ENCODE assay signal across 8 cellular contexts in genomic region chr20:58980711-58981563, GRCh38. TPM values are rescaled to one million over a fixed set of nuclear protein-coding genes. Genes with fewer than 3 reads are reported as not detected.
DNase-seq lines count a peak whose midpoint lies in the region; ATAC-seq and TF ChIP-seq lines count a peak whose summit lies in the region.

Gene NELFCD, plus strand, starts transcription at chr20:58981256. Its CDS starts 54 bp downstream, at chr20:58981310.

- peak within 1 kb of the TSS; percentile 83 for H3K4me3 ChIP-seq in AG09309 (ENCODE audit: control insufficient read depth, low read depth, low read length)

- ATAC-seq in GM19025 (IDR thresholded peaks at IDR 0.05; ENCODE audit: low read depth, unreplicated experiment) (peak; percentile 86), HG03342 (IDR thresholded peaks at IDR 0.05; ENCODE audit: unreplicated experiment) (peak; percentile 68)

- TF ChIP-seq CTCF in AG09309 (IDR thresholded peaks at IDR 0.05; ENCODE audit: control insufficient read depth, insufficient read depth, low read depth, low read length, missing control alignments), result no peak

- H3K27me3 ChIP-seq in layer of hippocampus (ENCODE audit: control insufficient read depth, insufficient read depth, low read length), result no peaks in the 10 kb centered on the region

- DNase-seq in AG09309 (ENCODE audit: low read depth), result no peak
- DNase-seq in NCI-H460 (ENCODE audit: extremely low read depth, low read depth), result peak; percentile 81
- peak; percentile 84 to 87 for DNase-seq in activated CD4-positive, alpha-beta T cell treated with anti-CD3 and anti-CD28 coated beads for 4 hours
- DNase-seq in stimulated activated CD4-positive, alpha-beta T cell treated with anti-CD3 and anti-CD28 coated beads, Interleukin-1b, Interleukin-23, amount 100 ng/mL, for 24 hours (ENCODE audit: low read depth in 4 of 4, low spot score in 1 of 4), result peak; percentile 70 to 91 (median 82)

- H3K27ac ChIP-seq in cingulate gyrus (ENCODE audit: low read depth, low read length), result peak within 1 kb of the TSS; percentile 54
- peak within 1 kb of the TSS; percentile 90 for H3K27ac ChIP-seq in layer of hippocampus (ENCODE audit: low read depth, low read length)

RNA-seq across cellular contexts. Expression of gene NELFCD, which starts in this region (rescaled TPM):
- total RNA-seq in NCI-H460 (2014; rRNA removed; shearing (Covaris generic)), result 57.7 and 65.8 TPM in 2 replicates
- 109 and 147 TPM in 2 replicates for polyA plus RNA-seq in NCI-H460 (2014; cell fraction: nucleus; rRNA removed)
